8 cellular contexts compared by ENCODE assay signal in genomic region chr5:177454397-177455035, GRCh38. TPM values are rescaled to one million over a fixed set of nuclear protein-coding genes. Genes with fewer than 3 reads are reported as not detected.
DNase-seq lines count a peak whose midpoint lies in the region; ATAC-seq and TF ChIP-seq lines count a peak whose summit lies in the region.

No MANE protein-coding gene starts in this region.

- H3K4me1 ChIP-seq in OCI-LY1 (ENCODE audit: insufficient read depth, low read length, severe bottlenecking), result peaks cover 36% of the 10 kb centered on the region

- no peaks in the 10 kb centered on the region for H3K27me3 ChIP-seq in OCI-LY1 (ENCODE audit: insufficient read depth, low read length)

- peak; percentile 39 for ATAC-seq in GM21367 (IDR thresholded peaks at IDR 0.05; ENCODE audit: unreplicated experiment)

- no peaks in the 10 kb centered on the region for H3K79me2 ChIP-seq in OCI-LY1 (ENCODE audit: insufficient read depth, low read length)

- peak; percentile 84 for TF ChIP-seq CTCF in OCI-LY1 (IDR thresholded peaks at IDR 0.05; ENCODE audit: low read length)
- TF ChIP-seq CTCF in epithelial cell of proximal tubule (conservative IDR thresholded peaks at IDR 0.05; ENCODE audit: low read depth, low read length), result peak; percentile 84

- H2AFZ ChIP-seq in OCI-LY1 (ENCODE audit: low read length), result no peak overlapping the region

- H3F3A ChIP-seq in OCI-LY1 (ENCODE audit: insufficient read depth, low read length), result no peaks in the 10 kb centered on the region

- H3K9ac ChIP-seq in OCI-LY1 (ENCODE audit: low read length), result peak overlapping the region; percentile 91

- H3K27ac ChIP-seq in OCI-LY1 (ENCODE audit: low read depth, low read length, poor library complexity, severe bottlenecking), result peak overlapping the region; percentile 96

- H3K4me2 ChIP-seq in OCI-LY1 (ENCODE audit: low read length), result peak overlapping the region; percentile 83

- peak; percentile 91 for DNase-seq in D341Med (ENCODE audit: low spot score)
- peak; percentile 80 for DNase-seq in HT1080 (ENCODE audit: low read depth)
- DNase-seq in activated T-cell treated with anti-CD3 and anti-CD28 coated beads for 48 hours (ENCODE audit: low read depth), result peak; percentile 95
- DNase-seq in epithelial cell of proximal tubule (ENCODE audit: low read depth), result no peak
- peak; percentile 94 for DNase-seq in mucosa of gallbladder (ENCODE audit: low spot score)
- DNase-seq in stimulated activated CD8-positive, alpha-beta memory T cell treated with anti-CD3 and anti-CD28 coated beads, Interleukin-4, amount 100 ng/mL, for 24 hours (ENCODE audit: low read depth), result peak; percentile 91

- H3K9me3 ChIP-seq in OCI-LY1 (ENCODE audit: low read length), result no peaks in the 10 kb centered on the region

- H3K4me3 ChIP-seq in OCI-LY1 (ENCODE audit: low read depth, low read length, poor library complexity, severe bottlenecking) (peak overlapping the region; percentile 78), epithelial cell of proximal tubule (ENCODE audit: low read depth, low read length) (peak overlapping the region; percentile 69)

- no peaks in the 10 kb centered on the region for H4K20me1 ChIP-seq in OCI-LY1 (ENCODE audit: insufficient read depth, low read length)

- H3K36me3 ChIP-seq in OCI-LY1 (ENCODE audit: insufficient read depth, low read length), result peaks cover 27% of the 10 kb centered on the region; the same call in 1 of the 2 replicates

- H3K9me2 ChIP-seq in OCI-LY1 (ENCODE audit: low read depth, low read length), result no peaks in the 10 kb centered on the region

RNA-seq across cellular contexts. Expression of gene PRR7, which starts 7.9 kb away (rescaled TPM):
- total RNA-seq in HT1080 (2014; rRNA removed; shearing (Covaris generic)), result 34.3 and 43.4 TPM in 2 replicates
- polyA plus RNA-seq in HT1080 (2015; cell fraction: cytosol; rRNA removed), result 60.4 and 69.9 TPM in 2 replicates
- 19.8 and 26.3 TPM in 2 replicates for polyA plus RNA-seq in HT1080 (2015; cell fraction: nucleus; rRNA removed)
- 28.4 and 30.9 TPM in 2 replicates for total RNA-seq in epithelial cell of proximal tubule
- 7.8 TPM for total RNA-seq in mucosa of gallbladder

RNA-seq across cellular contexts. Expression of gene DBN1, which starts 18.9 kb away (rescaled TPM):
- total RNA-seq in HT1080 (2014; rRNA removed; shearing (Covaris generic)), result 108 and 118 TPM in 2 replicates
- polyA plus RNA-seq in HT1080 (2015; cell fraction: cytosol; rRNA removed), result 21.5 and 31.0 TPM in 2 replicates
- 478 and 488 TPM in 2 replicates for polyA plus RNA-seq in HT1080 (2015; cell fraction: nucleus; rRNA removed)
- 430 and 471 TPM in 2 replicates for total RNA-seq in epithelial cell of proximal tubule
- 89.0 TPM for total RNA-seq in mucosa of gallbladder

RNA-seq across cellular contexts. Expression of gene GRK6, which starts 28.0 kb away (rescaled TPM):
- total RNA-seq in HT1080 (2014; rRNA removed; shearing (Covaris generic)), result 42.3 and 46.2 TPM in 2 replicates
- 39.5 and 45.7 TPM in 2 replicates for polyA plus RNA-seq in HT1080 (2015; cell fraction: cytosol; rRNA removed)
- 23.2 and 24.1 TPM in 2 replicates for polyA plus RNA-seq in HT1080 (2015; cell fraction: nucleus; rRNA removed)
- total RNA-seq in epithelial cell of proximal tubule, result 66.5 and 95.8 TPM in 2 replicates
- 39.5 TPM for total RNA-seq in mucosa of gallbladder

RNA-seq across cellular contexts. Expression of gene PDLIM7, which starts 42.9 kb away (rescaled TPM):
- total RNA-seq in HT1080 (2014; rRNA removed; shearing (Covaris generic)), result 262 and 269 TPM in 2 replicates
- 222 and 301 TPM in 2 replicates for polyA plus RNA-seq in HT1080 (2015; cell fraction: cytosol; rRNA removed)
- polyA plus RNA-seq in HT1080 (2015; cell fraction: nucleus; rRNA removed), result 396 and 418 TPM in 2 replicates
- total RNA-seq in epithelial cell of proximal tubule (286 and 420 TPM in 2 replicates), mucosa of gallbladder (227 TPM)

RNA-seq across cellular contexts. Expression of gene F12, which starts 45.2 kb away (rescaled TPM):
- total RNA-seq in HT1080 (2014; rRNA removed; shearing (Covaris generic)), result 8.5 and 15.2 TPM in 2 replicates
- 4.7 and 7.3 TPM in 2 replicates for polyA plus RNA-seq in HT1080 (2015; cell fraction: cytosol; rRNA removed)
- 3.4 TPM in 2 replicates for polyA plus RNA-seq in HT1080 (2015; cell fraction: nucleus; rRNA removed)
- 9.2 and 12.9 TPM in 2 replicates for total RNA-seq in epithelial cell of proximal tubule
- total RNA-seq in mucosa of gallbladder, result 15.3 TPM
